Comparison of ENCODE assay signal across 8 cellular contexts in the genomic region with DNA sequence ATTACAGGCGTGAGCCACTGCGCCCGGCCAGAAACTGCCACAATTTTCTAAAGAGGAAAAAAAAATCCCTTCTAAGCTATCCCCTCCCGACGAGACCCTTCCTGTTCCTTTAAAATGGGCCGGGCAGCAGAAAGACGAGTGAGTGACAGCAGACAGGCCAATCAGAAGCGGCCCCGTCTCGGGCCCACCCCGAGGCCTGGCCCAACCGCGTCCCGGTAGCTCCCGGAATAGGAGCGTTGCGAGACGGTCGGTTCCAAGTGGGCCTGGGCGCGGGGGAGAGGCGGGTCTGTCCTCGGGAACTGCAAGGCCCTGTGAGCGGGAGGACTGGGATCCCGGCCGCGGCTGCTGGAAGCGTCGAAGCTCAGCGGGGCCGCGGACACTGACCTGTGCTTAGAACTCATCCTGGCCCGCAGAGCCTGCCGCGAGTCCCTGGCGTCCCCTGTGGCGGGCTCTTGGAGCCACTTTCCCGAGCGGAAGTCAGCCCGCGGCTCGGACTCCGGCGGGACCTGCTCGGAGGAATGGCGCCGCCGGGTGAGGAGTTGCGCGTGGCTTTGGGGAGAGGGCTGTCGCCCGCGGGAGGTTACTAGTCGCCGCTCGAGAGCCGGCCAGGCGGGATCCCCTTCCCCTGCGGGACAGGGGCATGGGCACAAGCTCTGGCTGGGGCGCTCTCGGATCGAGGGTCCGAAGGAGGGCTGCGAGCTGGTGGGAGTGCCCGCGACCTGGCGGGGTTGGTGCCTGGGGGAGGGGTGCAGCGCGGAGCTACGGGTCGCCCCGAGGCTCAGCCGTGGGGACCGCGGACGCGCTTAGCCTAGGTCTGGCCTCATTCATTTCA. TPM values are rescaled to one million over a fixed set of nuclear protein-coding genes. Genes with fewer than 3 reads are reported as not detected.
DNase-seq lines count a peak whose midpoint lies in the region; ATAC-seq and TF ChIP-seq lines count a peak whose summit lies in the region.

A gene (minus strand): TSS at position 710 of the 832 bp plus-strand sequence.
A gene (plus strand): TSS at position 492 of the 832 bp plus-strand sequence. CDS start 27 bp downstream, at position 519.

- under 1% methylated on average over 77 of the region's 77 CpGs for WGBS in liver

- H3K9me3 Mint-ChIP-seq in CD4-positive, CD25-positive, alpha-beta regulatory T cell: no peaks in the 10 kb centered on the region

- H3K9me3 ChIP-seq in CD4-positive, CD25-positive, alpha-beta regulatory T cell (ENCODE audit: control insufficient read depth in 2 of 2, low read length in 2 of 2): no peaks in the 10 kb centered on the region
- H3K9me3 ChIP-seq in liver (ENCODE audit: control insufficient read depth in 4 of 4, low read length in 3 of 4): no peaks in the 10 kb centered on the region

- H3K4me3 ChIP-seq in CD4-positive, CD25-positive, alpha-beta regulatory T cell (ENCODE audit: low read depth, low read length): peak within 1 kb of the TSS; percentile 99
- H3K4me3 ChIP-seq in liver (ENCODE audit: low read depth in 1 of 3, low read length in 3 of 3): peak within 1 kb of the TSS; percentile 82 to 98 (median 95)

- H3K4me1 ChIP-seq in CD4-positive, CD25-positive, alpha-beta regulatory T cell (ENCODE audit: control insufficient read depth, insufficient read depth, low read length, poor library complexity, severe bottlenecking): peaks cover 38% of the 10 kb centered on the region
- H3K4me1 ChIP-seq in liver (ENCODE audit: control insufficient read depth in 4 of 4, insufficient read depth in 4 of 4, low read length in 3 of 4): peaks cover 5 to 17% (median 10%) of the 10 kb centered on the region in 4 donors

- peak within 1 kb of the TSS; percentile 96 to 99 (median 97) for H3K27ac Mint-ChIP-seq in CD4-positive, CD25-positive, alpha-beta regulatory T cell

- no peaks in the 10 kb centered on the region for H3K27me3 ChIP-seq in CD4-positive, CD25-positive, alpha-beta regulatory T cell (ENCODE audit: control insufficient read depth, insufficient read depth, low read length)
- no peaks in the 10 kb centered on the region for H3K27me3 ChIP-seq in liver (ENCODE audit: control insufficient read depth in 4 of 4, insufficient read depth in 4 of 4, low read length in 3 of 4)

- TF ChIP-seq RAD21 in liver (IDR thresholded peaks at IDR 0.05): no peak

- peak within 1 kb of the TSS; percentile 82 to 94 for H3K9ac ChIP-seq in liver (ENCODE audit: low read depth in 1 of 2, low read length in 2 of 2)

- H3K27me3 Mint-ChIP-seq in CD4-positive, CD25-positive, alpha-beta regulatory T cell: no peaks in the 10 kb centered on the region

- no peak for TF ChIP-seq CTCF in liver (IDR thresholded peaks at IDR 0.05; ENCODE audit: low read depth, low read length, missing input control)

- peak; percentile 93 to 97 (median 93) for DNase-seq in CD4-positive, CD25-positive, alpha-beta regulatory T cell
- peak; percentile 95 for DNase-seq in NCI-H774 (lab: John Stamatoyannopoulos, UW)
- peak; percentile 96 for DNase-seq in activated CD4-positive, alpha-beta T cell treated with anti-CD3 and anti-CD28 coated beads, Interleukin-2, amount 50 U/mL, for 48 hours
- peak; percentile 94 to 99 for DNase-seq in dermis microvascular lymphatic vessel endothelial cell (ENCODE audit: low read depth in 2 of 2)
- DNase-seq in stimulated activated CD4-positive, alpha-beta T cell treated with anti-CD3 and anti-CD28 coated beads, Interleukin-4, amount 100 ng/mL, for 1 hour: peak; percentile 95

- peaks cover 12% of the 10 kb centered on the region for H3K36me3 ChIP-seq in CD4-positive, CD25-positive, alpha-beta regulatory T cell (ENCODE audit: control insufficient read depth, insufficient read depth, low read length)
- peaks cover 0 to 4% (median 0%) of the 10 kb centered on the region in 4 donors for H3K36me3 ChIP-seq in liver (ENCODE audit: control insufficient read depth in 4 of 4, insufficient read depth in 3 of 4, low read depth in 1 of 4, low read length in 3 of 4)

- ATAC-seq in CD4-positive, CD25-positive, alpha-beta regulatory T cell (ENCODE audit: low read depth in 2 of 2): peak; percentile 95 to 96
- ATAC-seq in GM19438 (IDR thresholded peaks at IDR 0.05; ENCODE audit: low read depth, unreplicated experiment): peak; percentile 92
- peak; percentile 88 for ATAC-seq in HG03571 (IDR thresholded peaks at IDR 0.05; ENCODE audit: unreplicated experiment)

- peaks cover 14 to 46% (median 40%) of the 10 kb centered on the region in 4 donors for H3K4me1 Mint-ChIP-seq in CD4-positive, CD25-positive, alpha-beta regulatory T cell

- peaks cover 2% of the 10 kb centered on the region for H3K36me3 Mint-ChIP-seq in CD4-positive, CD25-positive, alpha-beta regulatory T cell

- H3K4me3 Mint-ChIP-seq in CD4-positive, CD25-positive, alpha-beta regulatory T cell: peak within 1 kb of the TSS; percentile 97 to 99 (median 98)

- H3K27ac ChIP-seq in CD4-positive, CD25-positive, alpha-beta regulatory T cell (ENCODE audit: insufficient read depth, low read length, poor library complexity, severe bottlenecking): peak within 1 kb of the TSS; percentile 89
- peak within 1 kb of the TSS; percentile 93 to 98 for H3K27ac ChIP-seq in liver (ENCODE audit: low read depth in 1 of 2, low read length in 2 of 2)

TF ChIP-seq in liver, 16 proteins besides CTCF, POLR2A, EP300 and RAD21 (continues in another document):
- TF ChIP-seq HNF4G (IDR thresholded peaks at IDR 0.05) (no peak), EGR1 (IDR thresholded peaks at IDR 0.05; ENCODE audit: low read depth in 2 of 2) (peak; percentile 22 to 67), FOXA2 (IDR thresholded peaks at IDR 0.05) (no peak), RXRA (IDR thresholded peaks at IDR 0.05) (no peak), FOXA1 (IDR thresholded peaks at IDR 0.05) (no peak), SP1 (IDR thresholded peaks at IDR 0.05) (peak; percentile 89), TAF1 (conservative IDR thresholded peaks at IDR 0.05) (no peak), JUND (IDR thresholded peaks at IDR 0.05) (no peak), GABPA (IDR thresholded peaks at IDR 0.05 in 1 of 2, conservative IDR thresholded peaks at IDR 0.05 in 1 of 2) (peak; percentile 52 to 84), YY1 (IDR thresholded peaks at IDR 0.05) (peak; percentile 88), NR2F2 (IDR thresholded peaks at IDR 0.05) (no peak)
- TF ChIP-seq, protein P1, sequence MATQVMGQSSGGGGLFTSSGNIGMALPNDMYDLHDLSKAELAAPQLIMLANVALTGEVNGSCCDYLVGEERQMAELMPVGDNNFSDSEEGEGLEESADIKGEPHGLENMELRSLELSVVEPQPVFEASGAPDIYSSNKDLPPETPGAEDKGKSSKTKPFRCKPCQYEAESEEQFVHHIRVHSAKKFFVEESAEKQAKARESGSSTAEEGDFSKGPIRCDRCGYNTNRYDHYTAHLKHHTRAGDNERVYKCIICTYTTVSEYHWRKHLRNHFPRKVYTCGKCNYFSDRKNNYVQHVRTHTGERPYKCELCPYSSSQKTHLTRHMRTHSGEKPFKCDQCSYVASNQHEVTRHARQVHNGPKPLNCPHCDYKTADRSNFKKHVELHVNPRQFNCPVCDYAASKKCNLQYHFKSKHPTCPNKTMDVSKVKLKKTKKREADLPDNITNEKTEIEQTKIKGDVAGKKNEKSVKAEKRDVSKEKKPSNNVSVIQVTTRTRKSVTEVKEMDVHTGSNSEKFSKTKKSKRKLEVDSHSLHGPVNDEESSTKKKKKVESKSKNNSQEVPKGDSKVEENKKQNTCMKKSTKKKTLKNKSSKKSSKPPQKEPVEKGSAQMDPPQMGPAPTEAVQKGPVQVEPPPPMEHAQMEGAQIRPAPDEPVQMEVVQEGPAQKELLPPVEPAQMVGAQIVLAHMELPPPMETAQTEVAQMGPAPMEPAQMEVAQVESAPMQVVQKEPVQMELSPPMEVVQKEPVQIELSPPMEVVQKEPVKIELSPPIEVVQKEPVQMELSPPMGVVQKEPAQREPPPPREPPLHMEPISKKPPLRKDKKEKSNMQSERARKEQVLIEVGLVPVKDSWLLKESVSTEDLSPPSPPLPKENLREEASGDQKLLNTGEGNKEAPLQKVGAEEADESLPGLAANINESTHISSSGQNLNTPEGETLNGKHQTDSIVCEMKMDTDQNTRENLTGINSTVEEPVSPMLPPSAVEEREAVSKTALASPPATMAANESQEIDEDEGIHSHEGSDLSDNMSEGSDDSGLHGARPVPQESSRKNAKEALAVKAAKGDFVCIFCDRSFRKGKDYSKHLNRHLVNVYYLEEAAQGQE (IDR thresholded peaks at IDR 0.05): no peak
- TF ChIP-seq, protein P2, sequence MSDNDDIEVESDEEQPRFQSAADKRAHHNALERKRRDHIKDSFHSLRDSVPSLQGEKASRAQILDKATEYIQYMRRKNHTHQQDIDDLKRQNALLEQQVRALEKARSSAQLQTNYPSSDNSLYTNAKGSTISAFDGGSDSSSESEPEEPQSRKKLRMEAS (IDR thresholded peaks at IDR 0.05): peak; percentile 76
- TF ChIP-seq, protein P3, sequence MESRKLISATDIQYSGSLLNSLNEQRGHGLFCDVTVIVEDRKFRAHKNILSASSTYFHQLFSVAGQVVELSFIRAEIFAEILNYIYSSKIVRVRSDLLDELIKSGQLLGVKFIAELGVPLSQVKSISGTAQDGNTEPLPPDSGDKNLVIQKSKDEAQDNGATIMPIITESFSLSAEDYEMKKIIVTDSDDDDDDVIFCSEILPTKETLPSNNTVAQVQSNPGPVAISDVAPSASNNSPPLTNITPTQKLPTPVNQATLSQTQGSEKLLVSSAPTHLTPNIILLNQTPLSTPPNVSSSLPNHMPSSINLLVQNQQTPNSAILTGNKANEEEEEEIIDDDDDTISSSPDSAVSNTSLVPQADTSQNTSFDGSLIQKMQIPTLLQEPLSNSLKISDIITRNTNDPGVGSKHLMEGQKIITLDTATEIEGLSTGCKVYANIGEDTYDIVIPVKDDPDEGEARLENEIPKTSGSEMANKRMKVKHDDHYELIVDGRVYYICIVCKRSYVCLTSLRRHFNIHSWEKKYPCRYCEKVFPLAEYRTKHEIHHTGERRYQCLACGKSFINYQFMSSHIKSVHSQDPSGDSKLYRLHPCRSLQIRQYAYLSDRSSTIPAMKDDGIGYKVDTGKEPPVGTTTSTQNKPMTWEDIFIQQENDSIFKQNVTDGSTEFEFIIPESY (IDR thresholded peaks at IDR 0.05): peak; percentile 80
- TF ChIP-seq, protein P4, sequence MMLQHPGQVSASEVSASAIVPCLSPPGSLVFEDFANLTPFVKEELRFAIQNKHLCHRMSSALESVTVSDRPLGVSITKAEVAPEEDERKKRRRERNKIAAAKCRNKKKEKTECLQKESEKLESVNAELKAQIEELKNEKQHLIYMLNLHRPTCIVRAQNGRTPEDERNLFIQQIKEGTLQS (IDR thresholded peaks at IDR 0.05): no peak

RNA-seq across cellular contexts. Expression of the first gene that starts in this region (rescaled TPM):
- 0.81 TPM for total RNA-seq in CD4-positive, CD25-positive, alpha-beta regulatory T cell
- polyA plus RNA-seq in CD4-positive, CD25-positive, alpha-beta regulatory T cell: 1 to 10 TPM in 1 of 4 donors, under 1 TPM in 2, not detected in 1; 0.73 to 1.4 (median 0.88) TPM
- total RNA-seq in dermis microvascular lymphatic vessel endothelial cell: 0.64 and 1.6 TPM in 2 replicates
- total RNA-seq in liver: 1 to 10 TPM; 2.0 to 5.1 TPM
- polyA plus RNA-seq in liver: 1 to 10 TPM; 1.3 to 2.0 TPM

RNA-seq across cellular contexts. Expression of the second gene that starts in this region (rescaled TPM):
- 101 TPM for total RNA-seq in CD4-positive, CD25-positive, alpha-beta regulatory T cell
- polyA plus RNA-seq in CD4-positive, CD25-positive, alpha-beta regulatory T cell: 100 to 1,000 TPM; 227 to 259 (median 243) TPM
- total RNA-seq in dermis microvascular lymphatic vessel endothelial cell (189 and 297 TPM in 2 replicates), liver (100 to 1,000 TPM; 153 to 241 TPM)
- 100 to 1,000 TPM; 154 to 199 TPM for polyA plus RNA-seq in liver

Comparison
In these comparisons a context has a peak if more than half of its experiments do, and no peak if none do; other contexts are left out.
1. Peak in every context shown above with its lines: DNase-seq, ATAC-seq, H3K4me3 ChIP-seq and H3K27ac ChIP-seq.